In genomic region chr12:26701604-26702215, GRCh38 we compare ENCODE assay signal across 8 cellular contexts.
DNase-seq lines count a peak whose midpoint lies in the region; ATAC-seq lines count a peak whose summit lies in the region.

No MANE protein-coding gene starts in this region.

- no peaks in the 10 kb centered on the region for H3K9me3 ChIP-seq in adipocyte (ENCODE audit: control insufficient read depth, low read length)

- DNase-seq in SIG-M5 treated with dmso at 0.1 percent for 504 hours (lab: John Stamatoyannopoulos, UW; ENCODE audit: unreplicated experiment) = peak; percentile 73
- DNase-seq in SIG-M5 (lab: John Stamatoyannopoulos, UW) = no peak
- peak; percentile 75 for DNase-seq in NCI-H146 (lab: John Stamatoyannopoulos, UW)
- DNase-seq in adipocyte (ENCODE audit: low read depth) = peak; percentile 87
- DNase-seq in kidney glomerular epithelial cell (lab: John Stamatoyannopoulos, UW) = peak; percentile 53

- peaks cover 4% of the 10 kb centered on the region for H3K36me3 ChIP-seq in adipocyte (ENCODE audit: control insufficient read depth, insufficient read depth, low read length, severe bottlenecking)

- no peak overlapping the region for H3K9ac ChIP-seq in adipocyte (ENCODE audit: low read length)

- H3K27me3 ChIP-seq in adipocyte (replicated peaks; ENCODE audit: control insufficient read depth, insufficient read depth, low read length) = no peaks in the 10 kb centered on the region

- H3K4me3 ChIP-seq in adipocyte (ENCODE audit: low read length) = no peak overlapping the region

- no peak for ATAC-seq in HG03521 (IDR thresholded peaks at IDR 0.05; ENCODE audit: unreplicated experiment)
- ATAC-seq in GM21825 (IDR thresholded peaks at IDR 0.05; ENCODE audit: unreplicated experiment) = no peak
- ATAC-seq in GM19452 (IDR thresholded peaks at IDR 0.05; ENCODE audit: unreplicated experiment) = no peak

- peaks cover 10% of the 10 kb centered on the region for H3K4me1 ChIP-seq in adipocyte (ENCODE audit: control insufficient read depth, insufficient read depth, low read length)
